1 cellular context compared by ENCODE assay signal in genomic region chr5:927172-928015, GRCh38.
TF ChIP-seq lines count a peak whose summit lies in the region.

No MANE protein-coding gene starts in this region.

TF ChIP-seq in HepG2, 621 proteins besides CTCF, POLR2A, EP300 and RAD21:
- TF ChIP-seq ATF7 (IDR thresholded peaks at IDR 0.05): 0 out of 2 replicates have a peak, but pooled peaks have one; percentile 31
- TF ChIP-seq ATF7 (CRISPR knock-in tag; IDR thresholded peaks at IDR 0.05): no peak
- no peak for TF ChIP-seq ZNF674 (CRISPR knock-in tag; IDR thresholded peaks at IDR 0.05; ENCODE audit: low read depth)
- TF ChIP-seq CREB1 (IDR thresholded peaks at IDR 0.05): peak; percentile 53
- TF ChIP-seq CREB1 (CRISPR knock-in tag; IDR thresholded peaks at IDR 0.05): no peak
TF ChIP-seq in HepG2: peak in this region for 2.
